Comparison of ENCODE assay signal across 8 cellular contexts in the genomic region with DNA sequence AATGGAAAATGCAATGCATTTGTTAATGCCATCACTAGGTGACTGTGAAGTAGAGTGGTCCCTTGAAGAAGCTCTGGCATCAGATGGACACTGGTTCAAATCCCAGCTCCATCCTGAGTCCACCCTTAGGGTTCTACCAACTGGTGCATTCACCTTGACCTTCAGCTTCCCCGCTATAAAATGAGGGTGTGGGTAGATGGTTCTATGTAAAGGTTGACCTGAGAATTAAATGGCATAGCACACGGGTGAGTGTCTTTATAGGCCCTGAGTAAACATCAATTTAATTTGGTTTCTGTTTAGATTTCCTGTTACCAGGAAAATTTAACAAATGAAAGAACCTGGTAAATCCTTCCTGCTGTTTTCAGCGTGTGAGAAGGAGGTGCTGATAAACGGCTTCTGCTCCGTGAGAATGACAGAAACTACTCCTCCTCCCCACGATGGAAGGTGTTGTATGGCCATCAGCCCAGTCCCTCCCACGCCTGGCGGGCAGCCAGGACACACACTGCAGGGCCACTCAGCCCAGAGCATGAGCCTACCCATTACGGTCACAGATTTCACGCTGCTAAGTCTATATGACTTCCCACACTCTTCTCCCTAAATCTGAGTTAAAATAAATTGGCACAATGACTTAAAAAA.
A peak's percentile ranks its signal among the peaks of the same experiment; 100 is the strongest.
DNase-seq lines count a peak whose midpoint lies in the region; ATAC-seq and TF ChIP-seq lines count a peak whose summit lies in the region.

No MANE protein-coding gene starts in this region.

- no peaks in the 10 kb centered on the region for H3K9me3 Mint-ChIP-seq in activated naive CD8-positive, alpha-beta T cell treated with anti-CD3 and anti-CD28 coated beads for 36 hours

- no peak overlapping the region for H3K4me3 ChIP-seq in thyroid gland (replicated peaks in 1 of 3)

- in situ Hi-C loops in GM13977 (cut with MboI; ENCODE audit: low pct_unique_long_range_greater_than_20kb, low sequenced_read_pairs, unreplicated experiment): no loop called here

- no peak overlapping the region for H3K4me3 Mint-ChIP-seq in activated naive CD8-positive, alpha-beta T cell treated with anti-CD3 and anti-CD28 coated beads for 36 hours

- TF ChIP-seq CTCF in VCaP (conservative IDR thresholded peaks at IDR 0.05) (no peak), thyroid gland (IDR thresholded peaks at IDR 0.05) (no peak), GM13977 (IDR thresholded peaks at IDR 0.05; ENCODE audit: extremely low read depth, insufficient read depth, missing control alignments) (no peak)

- H3K27me3 ChIP-seq in thyroid gland: no peaks in the 10 kb centered on the region

- H3K27ac ChIP-seq in VCaP: peak overlapping the region; percentile 82
- H3K27ac ChIP-seq in thyroid gland: peak overlapping the region; percentile 58 to 75 (median 60)

- H3K36me3 Mint-ChIP-seq in activated naive CD8-positive, alpha-beta T cell treated with anti-CD3 and anti-CD28 coated beads for 36 hours: no peaks in the 10 kb centered on the region

- peaks cover 10 to 11% of the 10 kb centered on the region in 2 donors for H3K36me3 ChIP-seq in thyroid gland

- ATAC-seq in HG03571 (IDR thresholded peaks at IDR 0.05; ENCODE audit: unreplicated experiment): no peak

- intact Hi-C loops in thyroid gland (cut with DNase I): no loop called here

- WGBS in thyroid gland, 2 donors: 18 to 20% methylated on average over 10 of the region's 10 CpGs

- H3K9me3 ChIP-seq in thyroid gland: no peaks in the 10 kb centered on the region

- peaks cover 16% of the 10 kb centered on the region for H3K27me3 Mint-ChIP-seq in activated naive CD8-positive, alpha-beta T cell treated with anti-CD3 and anti-CD28 coated beads for 36 hours

- H3K4me1 Mint-ChIP-seq in activated naive CD8-positive, alpha-beta T cell treated with anti-CD3 and anti-CD28 coated beads for 36 hours: no peaks in the 10 kb centered on the region

- DNase-seq in NCI-H1105 (lab: John Stamatoyannopoulos, UW): peak; percentile 87
- DNase-seq in hepatic stellate cell (ENCODE audit: low spot score): peak; percentile 37
- peak; percentile 96 to 97 for DNase-seq in thyroid gland
- DNase-seq in DMS79 (lab: John Stamatoyannopoulos, UW): no peak
- DNase-seq in activated naive CD8-positive, alpha-beta T cell treated with anti-CD3 and anti-CD28 coated beads for 36 hours: no peak
- DNase-seq in GM13977 (ENCODE audit: low spot score): no peak

- H3K4me1 ChIP-seq in thyroid gland: peaks cover 46 to 61% of the 10 kb centered on the region in 2 donors

- no peak overlapping the region for H3K27ac Mint-ChIP-seq in activated naive CD8-positive, alpha-beta T cell treated with anti-CD3 and anti-CD28 coated beads for 36 hours

- no peak for TF ChIP-seq POLR2A in thyroid gland (IDR thresholded peaks at IDR 0.05)

Comparison
In these comparisons a context has a peak if more than half of its experiments do, and no peak if none do; other contexts are left out.
1. DNase-seq: peak in NCI-H1105 (single experiment), hepatic stellate cell (single experiment) and thyroid gland (2 of 2); none in DMS79 (single experiment), activated naive CD8-positive, alpha-beta T cell treated with anti-CD3 and anti-CD28 coated beads for 36 hours (single experiment) and GM13977 (single experiment).